In the genomic region with DNA sequence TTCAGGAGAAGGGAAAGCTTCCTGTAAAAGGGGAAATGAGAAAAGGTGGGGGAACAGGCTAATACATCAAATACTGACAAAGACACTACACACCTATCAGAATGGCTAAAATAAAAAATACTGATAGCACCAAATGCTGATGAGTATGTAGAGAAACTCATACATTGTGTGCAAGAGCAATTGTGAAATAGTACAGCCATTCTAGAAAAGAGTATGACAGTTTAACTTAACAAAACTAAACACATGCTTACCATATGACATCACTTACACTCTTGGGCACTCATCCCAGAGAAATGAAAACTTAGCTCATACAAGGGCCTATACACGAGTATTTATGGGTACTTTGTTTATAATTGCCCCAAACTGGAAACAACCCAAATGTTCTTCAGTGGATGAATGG, we compare ENCODE assay signal across 13 cellular contexts. TPM values are rescaled to one million over a fixed set of nuclear protein-coding genes. Genes with fewer than 3 reads are reported as not detected.
DNase-seq lines count a peak whose midpoint lies in the region; ATAC-seq, FAIRE-seq and TF ChIP-seq lines count a peak whose summit lies in the region.
"Had no signal": no experiment of that assay in that cellular context is flagged by ENCODE, and none has a peak within 500 bp of the region (broad histone marks: within the 10 kb centered on the region; RNA-seq: fewer than 3 reads in every experiment).

No MANE protein-coding gene starts in this region.

- whole genome bisulfite sequencing in A549 (ENCODE audit: missing lambda C conversion rate) = 16% methylated on average over 1 of the region's 1 CpG

- FAIRE-seq in A549 (lab: Jason Lieb, UNC) (no peak), H54 (lab: Jason Lieb, UNC) (peak; percentile 87)

- TF ChIP-seq CTCF in A549 (IDR thresholded peaks at IDR 0.05) (no peak), foreskin fibroblast (IDR thresholded peaks at IDR 0.05; ENCODE audit: low read depth, low read length) (no peak)

- H3K4me2 ChIP-seq in A549 = 0 out of 3 replicates have a peak overlapping the region, but pooled peaks have one; percentile 17
- H3K4me2 ChIP-seq: BLaER1 treated with 17β-estradiol and CSF1 and Interleukin-3, amounts not matched to agents 10 nM and 100 nM had no signal

- H3K27ac ChIP-seq in A549 = no peak overlapping the region
- H3K27ac ChIP-seq: BLaER1 treated with 17β-estradiol and CSF1 and Interleukin-3, amounts not matched to agents 10 nM and 100 nM; upper lobe of left lung had no signal

- peak; percentile 42 to 43; a peak in 3 of 6 replicates for ATAC-seq in A549
- no peak for ATAC-seq in HG02973 (IDR thresholded peaks at IDR 0.05; ENCODE audit: unreplicated experiment)

- DNase-seq in A549 (ENCODE audit: low read depth in 1 of 2, low spot score in 1 of 2) (no peak), H54 (ENCODE audit: insufficient read length, low spot score) (peak; percentile 2), astrocyte of the hippocampus (ENCODE audit: low read depth, low spot score) (peak; percentile 55), foreskin fibroblast (peak; percentile 72 to 86), NCI-H524 (lab: John Stamatoyannopoulos, UW) (no peak), NCI-H526 treated with DMSO at 0.1 percent for 48 hours (lab: John Stamatoyannopoulos, UW) (no peak), NCI-H1092 (lab: John Stamatoyannopoulos, UW) (no peak)
- DNase-seq: activated CD4-positive, alpha-beta T cell treated with anti-CD3 and anti-CD28 coated beads, Interleukin-2, amount 50 U/mL, for 1 hour; NCI-H1417; NCI-H774; upper lobe of left lung had no signal

- CTCF ChIA-PET in A549 (lab: Yijun Ruan, JAX) = interaction anchor here (2.5 to 2.8 kb wide), 2 partner anchors 86 to 125 kb away, joined by 9 to 11 read pairs; no protein-coding TSS in a partner anchor

- TF ChIP-seq POLR2A in A549 (IDR thresholded peaks at IDR 0.05; ENCODE audit: low read length) (no peak), H54 (IDR thresholded peaks at IDR 0.05; ENCODE audit: low read depth, low read length) (no peak)

- peaks cover 15% of the 10 kb centered on the region for H3K4me1 ChIP-seq in A549
- H3K4me1 ChIP-seq: BLaER1 treated with 17β-estradiol and CSF1 and Interleukin-3, amounts not matched to agents 10 nM and 100 nM had no signal

- POLR2A ChIA-PET in A549 (lab: Yijun Ruan, JAX) = no interaction called here

- H3K4me3 ChIP-seq in A549 = no peak overlapping the region
- H3K4me3 ChIP-seq in foreskin fibroblast (ENCODE audit: low read depth in 1 of 2, low read length in 2 of 2) = no peak overlapping the region
- H3K4me3 ChIP-seq: BLaER1 treated with 17β-estradiol and CSF1 and Interleukin-3, amounts not matched to agents 10 nM and 100 nM; upper lobe of left lung had no signal

- no peak for TF ChIP-seq EP300 in A549 (IDR thresholded peaks at IDR 0.05)

- no peak for TF ChIP-seq RAD21 in A549 (conservative IDR thresholded peaks at IDR 0.05 in 1 of 2, IDR thresholded peaks at IDR 0.05 in 1 of 2)

- no peaks in the 10 kb centered on the region for H3K9me3 ChIP-seq in A549
- H3K9me3 ChIP-seq: upper lobe of left lung had no signal

TF ChIP-seq in A549, 52 proteins besides CTCF, POLR2A, EP300 and RAD21:
- TF ChIP-seq CEBPB (IDR thresholded peaks at IDR 0.05) (peak in 1 of 2 experiments; percentile 69; a peak in 1 of 4 replicates), HMGXB4 (CRISPR knock-in tag; IDR thresholded peaks at IDR 0.05; ENCODE audit: borderline replicate concordance) (no peak)

RNA-seq across cellular contexts. Expression of gene ZNF638, which starts 53.4 kb away (rescaled TPM):
- polyA plus RNA-seq in A549 (2011; rRNA removed) (148 and 160 TPM in 2 replicates), A549 (2017; fragmentation: RNase III; extraction: RNeasy Plus Mini Kit Qiagen cat#74134 plus additional on column Dnase treatment) (74.2 to 81.1 TPM (median 75.6 TPM) in 3 replicates)
- polyA plus RNA-seq in A549 (2012; cell fraction: cytosol; rRNA removed) = 26.5 and 30.7 TPM in 2 replicates
- 33.6 and 51.8 TPM in 2 replicates for polyA plus RNA-seq in A549 (2012; cell fraction: nucleus; rRNA removed)
- polyA minus RNA-seq in A549 (2011; rRNA and poly(A)+ RNA removed) = 151 and 184 TPM in 2 replicates

Comparison
In these comparisons a context has a peak if more than half of its experiments do, and no peak if none do; other contexts are left out.
1. DNase-seq: peak in H54 (single experiment), astrocyte of the hippocampus (single experiment) and foreskin fibroblast (2 of 2); none in A549 (0 of 2), NCI-H524 (0 of 2), NCI-H526 treated with DMSO at 0.1 percent for 48 hours (single experiment) and NCI-H1092 (single experiment).